Comparison of ENCODE assay signal across 25 cellular contexts in the genomic region with DNA sequence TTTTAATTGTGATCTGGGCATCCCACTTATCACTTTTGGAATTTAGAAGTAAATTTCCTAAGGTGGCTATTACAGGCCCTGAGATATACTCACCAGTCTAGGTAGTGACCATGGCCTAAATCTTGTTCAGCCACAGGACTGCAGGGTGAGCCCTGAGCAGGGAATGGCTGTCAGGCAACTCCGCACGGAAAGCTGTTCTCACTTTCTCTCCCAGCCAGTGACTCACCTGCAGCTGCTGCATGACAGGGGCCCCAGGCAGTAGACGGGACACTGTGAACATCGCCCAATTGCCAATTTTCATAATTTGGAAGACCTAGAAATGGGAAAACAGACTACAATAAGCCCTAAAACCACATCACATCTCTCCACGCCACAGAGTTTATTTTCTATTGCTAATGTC.
DNase-seq lines count a peak whose midpoint lies in the region; ATAC-seq, FAIRE-seq and TF ChIP-seq lines count a peak whose summit lies in the region.
"Had no signal": no experiment of that assay in that cellular context is flagged by ENCODE, and none has a peak within 500 bp of the region (broad histone marks: within the 10 kb centered on the region; RNA-seq: fewer than 3 reads in every experiment).

No MANE protein-coding gene starts in this region.

- H3K27me3 Mint-ChIP-seq in activated CD8-positive, alpha-beta T cell treated with anti-CD3 and anti-CD28 coated beads for 36 hours = no peaks in the 10 kb centered on the region
- peaks cover 4% of the 10 kb centered on the region for H3K27me3 Mint-ChIP-seq in activated naive CD4-positive, alpha-beta T cell treated with anti-CD3 and anti-CD28 coated beads, Interleukin-2, amount 10 ng/mL, durations not matched to agents 7 days and 5 days
- H3K27me3 Mint-ChIP-seq: activated naive CD8-positive, alpha-beta T cell treated with anti-CD3 and anti-CD28 coated beads, Interleukin-2, amount 50 U/mL, for 24 hours had no signal

- peak; percentile 68 for FAIRE-seq in urothelium cell line (lab: Jason Lieb, UNC)
- FAIRE-seq: D721Med, GM12891 had no signal

- CTCF ChIA-PET in RWPE1 (lab: Yijun Ruan, JAX) = interaction anchor here (0.6 kb wide), 1 partner anchor 141 kb away, joined by 7 read pairs; no protein-coding TSS in a partner anchor
- CTCF ChIA-PET in activated CD8-positive, alpha-beta T cell treated with anti-CD3 and anti-CD28 coated beads for 36 hours (lab: Charles Lee) = no interaction called here
- CTCF ChIA-PET in activated naive CD4-positive, alpha-beta T cell treated with anti-CD3 and anti-CD28 coated beads, Interleukin-2, amount 10 ng/mL, durations not matched to agents 7 days and 5 days (lab: Charles Lee) = no interaction called here

- DNase-seq in HPDE6-E6E7 (ENCODE audit: extremely low spot score) (peak; percentile 79), RWPE1 (ENCODE audit: low spot score) (peak; percentile 65), fibroblast of mammary gland (ENCODE audit: low read depth) (peak; percentile 50), urothelium cell line (ENCODE audit: low spot score) (peak; percentile 76)
- no peak for DNase-seq in activated CD8-positive, alpha-beta T cell treated with anti-CD3 and anti-CD28 coated beads for 36 hours
- DNase-seq in activated naive CD4-positive, alpha-beta T cell treated with anti-CD3 and anti-CD28 coated beads, Interleukin-2, amount 10 ng/mL, durations not matched to agents 7 days and 5 days = no peak
- DNase-seq: activated CD8-positive, alpha-beta T cell treated with anti-CD3 and anti-CD28 coated beads, Interleukin-2, amount 10 ng/mL, durations not matched to agents 7 days and 5 days; activated naive CD8-positive, alpha-beta T cell treated with anti-CD3 and anti-CD28 coated beads, Interleukin-2, amount 50 U/mL, for 24 hours; activated T-cell treated with anti-CD3 and anti-CD28 coated beads, Interleukin-2, amount 50 U/mL, for 48 hours; esophagus squamous epithelium; heart left ventricle; immature natural killer cell; Kasumi-1; natural killer cell; NCI-H1694; NCI-H345; posterior cingulate gyrus; spleen had no signal

- no peaks in the 10 kb centered on the region for H3K9me3 Mint-ChIP-seq in activated CD8-positive, alpha-beta T cell treated with anti-CD3 and anti-CD28 coated beads for 36 hours
- no peaks in the 10 kb centered on the region for H3K9me3 Mint-ChIP-seq in activated naive CD4-positive, alpha-beta T cell treated with anti-CD3 and anti-CD28 coated beads, Interleukin-2, amount 10 ng/mL, durations not matched to agents 7 days and 5 days
- H3K9me3 Mint-ChIP-seq: activated naive CD8-positive, alpha-beta T cell treated with anti-CD3 and anti-CD28 coated beads, Interleukin-2, amount 50 U/mL, for 24 hours; natural killer cell; T-helper 1 cell treated with Interleukin-12 subunit alpha and Interleukin-12 subunit beta and Interleukin-4 antibody, amounts not matched to agents 30 μg/mL and 1 μg/mL, for 36 hours had no signal

- POLR2A ChIA-PET in RWPE1 (lab: Yijun Ruan, JAX; ENCODE audit: low non-redundant PET) = no interaction called here
- POLR2A ChIA-PET in activated CD8-positive, alpha-beta T cell treated with anti-CD3 and anti-CD28 coated beads for 36 hours (lab: Charles Lee) = interaction anchor here (1.0 kb wide), 1 partner anchor 52 kb away, joined by 3 read pairs; no protein-coding TSS in a partner anchor

- H3K4me3 Mint-ChIP-seq in activated CD8-positive, alpha-beta T cell treated with anti-CD3 and anti-CD28 coated beads for 36 hours = no peak overlapping the region
- H3K4me3 Mint-ChIP-seq in activated naive CD4-positive, alpha-beta T cell treated with anti-CD3 and anti-CD28 coated beads, Interleukin-2, amount 10 ng/mL, durations not matched to agents 7 days and 5 days = no peak overlapping the region
- H3K4me3 Mint-ChIP-seq: activated CD8-positive, alpha-beta T cell treated with anti-CD3 and anti-CD28 coated beads, Interleukin-2, amount 10 ng/mL, durations not matched to agents 7 days and 5 days; activated naive CD8-positive, alpha-beta T cell treated with anti-CD3 and anti-CD28 coated beads, Interleukin-2, amount 50 U/mL, for 24 hours; immature natural killer cell; natural killer cell; T-helper 1 cell treated with Interleukin-12 subunit alpha and Interleukin-12 subunit beta and Interleukin-4 antibody, amounts not matched to agents 30 μg/mL and 1 μg/mL, for 36 hours had no signal

- no peak overlapping the region for H3K27ac Mint-ChIP-seq in activated CD8-positive, alpha-beta T cell treated with anti-CD3 and anti-CD28 coated beads for 36 hours
- no peak overlapping the region for H3K27ac Mint-ChIP-seq in activated naive CD4-positive, alpha-beta T cell treated with anti-CD3 and anti-CD28 coated beads, Interleukin-2, amount 10 ng/mL, durations not matched to agents 7 days and 5 days
- H3K27ac Mint-ChIP-seq: activated CD8-positive, alpha-beta T cell treated with anti-CD3 and anti-CD28 coated beads, Interleukin-2, amount 10 ng/mL, durations not matched to agents 7 days and 5 days; activated naive CD8-positive, alpha-beta T cell treated with anti-CD3 and anti-CD28 coated beads, Interleukin-2, amount 50 U/mL, for 24 hours; immature natural killer cell; natural killer cell; T-helper 1 cell treated with Interleukin-12 subunit alpha and Interleukin-12 subunit beta and Interleukin-4 antibody, amounts not matched to agents 30 μg/mL and 1 μg/mL, for 36 hours had no signal

- no peaks in the 10 kb centered on the region for H3K36me3 Mint-ChIP-seq in activated CD8-positive, alpha-beta T cell treated with anti-CD3 and anti-CD28 coated beads for 36 hours (ENCODE audit: low read depth)
- H3K36me3 Mint-ChIP-seq in activated naive CD4-positive, alpha-beta T cell treated with anti-CD3 and anti-CD28 coated beads, Interleukin-2, amount 10 ng/mL, durations not matched to agents 7 days and 5 days = no peaks in the 10 kb centered on the region
- H3K36me3 Mint-ChIP-seq: immature natural killer cell, natural killer cell had no signal

- H3K4me3 ChIP-seq in fibroblast of mammary gland (ENCODE audit: control insufficient read depth, low read depth, low read length) = no peak overlapping the region
- H3K4me3 ChIP-seq: BLaER1, esophagus squamous epithelium, heart left ventricle, spleen, suprapubic skin had no signal

- no peak for ATAC-seq in GM18858 (IDR thresholded peaks at IDR 0.05; ENCODE audit: unreplicated experiment)
- no peak for ATAC-seq in activated CD8-positive, alpha-beta T cell treated with anti-CD3 and anti-CD28 coated beads for 36 hours
- ATAC-seq: activated CD8-positive, alpha-beta T cell treated with anti-CD3 and anti-CD28 coated beads, Interleukin-2, amount 10 ng/mL, durations not matched to agents 7 days and 5 days; activated naive CD8-positive, alpha-beta T cell treated with anti-CD3 and anti-CD28 coated beads, Interleukin-2, amount 50 U/mL, for 24 hours; heart left ventricle; natural killer cell; Right ventricle myocardium inferior had no signal

- no peaks in the 10 kb centered on the region for H3K4me1 Mint-ChIP-seq in activated CD8-positive, alpha-beta T cell treated with anti-CD3 and anti-CD28 coated beads for 36 hours (ENCODE audit: low read depth)
- no peaks in the 10 kb centered on the region for H3K4me1 Mint-ChIP-seq in activated naive CD4-positive, alpha-beta T cell treated with anti-CD3 and anti-CD28 coated beads, Interleukin-2, amount 10 ng/mL, durations not matched to agents 7 days and 5 days
- H3K4me1 Mint-ChIP-seq: activated naive CD8-positive, alpha-beta T cell treated with anti-CD3 and anti-CD28 coated beads, Interleukin-2, amount 50 U/mL, for 24 hours; immature natural killer cell; natural killer cell had no signal

- no peak overlapping the region for H3K27ac ChIP-seq in RWPE1
- H3K27ac ChIP-seq: BLaER1, esophagus squamous epithelium, heart left ventricle, spleen, suprapubic skin had no signal

- no peak for TF ChIP-seq CTCF in RWPE1 (conservative IDR thresholded peaks at IDR 0.05; ENCODE audit: low read depth)
- no peak for TF ChIP-seq CTCF in fibroblast of mammary gland (conservative IDR thresholded peaks at IDR 0.05; ENCODE audit: control insufficient read depth, insufficient read depth, low read depth, low read length)
- no peak for TF ChIP-seq CTCF in activated CD8-positive, alpha-beta T cell treated with anti-CD3 and anti-CD28 coated beads for 36 hours (IDR thresholded peaks at IDR 0.05)

- intact Hi-C loops in activated CD8-positive, alpha-beta T cell treated with anti-CD3 and anti-CD28 coated beads for 36 hours (cut with micrococcal nuclease) = no loop called here

Comparison
In these comparisons a context has a peak if more than half of its experiments do, and no peak if none do; other contexts are left out.
1. DNase-seq: peak in HPDE6-E6E7 (single experiment), RWPE1 (single experiment), fibroblast of mammary gland (single experiment) and urothelium cell line (single experiment); none in activated CD8-positive, alpha-beta T cell treated with anti-CD3 and anti-CD28 coated beads for 36 hours (single experiment) and activated naive CD4-positive, alpha-beta T cell treated with anti-CD3 and anti-CD28 coated beads, Interleukin-2, amount 10 ng/mL, durations not matched to agents 7 days and 5 days (single experiment).